15 cellular contexts compared by ENCODE assay signal in genomic region chr17:47654991-47655390, GRCh38. TPM values are rescaled to one million over a fixed set of nuclear protein-coding genes. Genes with fewer than 3 reads are reported as not detected.
A peak's percentile ranks its signal among the peaks of the same experiment; 100 is the strongest.
DNase-seq lines count a peak whose midpoint lies in the region; ATAC-seq, FAIRE-seq and TF ChIP-seq lines count a peak whose summit lies in the region.
"Had no signal": no experiment of that assay in that cellular context is flagged by ENCODE, and none has a peak within 500 bp of the region (broad histone marks: within the 10 kb centered on the region; RNA-seq: fewer than 3 reads in every experiment).

No MANE protein-coding gene starts in this region.

- H3K27ac Mint-ChIP-seq in activated naive CD8-positive, alpha-beta T cell treated with anti-CD3 and anti-CD28 coated beads, Interleukin-2, amount 50 U/mL, for 24 hours = peak overlapping the region; percentile 63

- H3K9ac ChIP-seq in DND-41 (ENCODE audit: low read depth, low read length) = no peak overlapping the region

- no peaks in the 10 kb centered on the region for H3K27me3 ChIP-seq in DND-41 (ENCODE audit: insufficient read depth, low read length, poor library complexity)
- no peaks in the 10 kb centered on the region for H3K27me3 ChIP-seq in effector memory CD4-positive, alpha-beta T cell (replicated peaks; ENCODE audit: control insufficient read depth, insufficient read depth, low read length, poor library complexity, severe bottlenecking)
- H3K27me3 ChIP-seq: BLaER1 had no signal

- H3K4me1 Mint-ChIP-seq in activated naive CD8-positive, alpha-beta T cell treated with anti-CD3 and anti-CD28 coated beads, Interleukin-2, amount 50 U/mL, for 24 hours = peaks cover 82% of the 10 kb centered on the region

- H3K9me3 ChIP-seq in A549 (no peaks in the 10 kb centered on the region), DND-41 (ENCODE audit: insufficient read depth, low read length, severe bottlenecking) (no peaks in the 10 kb centered on the region)
- H3K9me3 ChIP-seq in effector memory CD4-positive, alpha-beta T cell (ENCODE audit: control insufficient read depth, low read length) = no peaks in the 10 kb centered on the region
- H3K9me3 ChIP-seq: BLaER1 had no signal

- no peak for TF ChIP-seq POLR2A in A549 (IDR thresholded peaks at IDR 0.05; ENCODE audit: low read length)

- peak; percentile 89 for FAIRE-seq in A549 (lab: Jason Lieb, UNC)
- FAIRE-seq: GM18507 had no signal

- H3K4me3 Mint-ChIP-seq in activated naive CD8-positive, alpha-beta T cell treated with anti-CD3 and anti-CD28 coated beads, Interleukin-2, amount 50 U/mL, for 24 hours = peak overlapping the region; percentile 98

- no peak overlapping the region for H2AFZ ChIP-seq in DND-41 (ENCODE audit: low read depth, low read length)

- TF ChIP-seq CTCF in A549 (IDR thresholded peaks at IDR 0.05) = no peak
- no peak for TF ChIP-seq CTCF in DND-41 (IDR thresholded peaks at IDR 0.05; ENCODE audit: borderline replicate concordance, extremely low read depth, low read length, poor library complexity, severe bottlenecking)

- peaks cover 93% of the 10 kb centered on the region for H3K36me3 ChIP-seq in DND-41 (ENCODE audit: insufficient read depth, low read length)
- H3K36me3 ChIP-seq in effector memory CD4-positive, alpha-beta T cell (ENCODE audit: control insufficient read depth, insufficient read depth, low read length) = peaks cover 67% of the 10 kb centered on the region

- H3K4me1 ChIP-seq in A549 (peaks cover 40% of the 10 kb centered on the region), DND-41 (ENCODE audit: insufficient read depth, low read length) (peaks cover 69% of the 10 kb centered on the region)
- H3K4me1 ChIP-seq in effector memory CD4-positive, alpha-beta T cell (ENCODE audit: control insufficient read depth, insufficient read depth, low read length, poor library complexity, severe bottlenecking) = peaks cover 17% of the 10 kb centered on the region

- H3K9me3 Mint-ChIP-seq in activated naive CD8-positive, alpha-beta T cell treated with anti-CD3 and anti-CD28 coated beads, Interleukin-2, amount 50 U/mL, for 24 hours = no peaks in the 10 kb centered on the region

- H3K4me3 ChIP-seq in A549 = no peak overlapping the region
- H3K4me3 ChIP-seq in DND-41 (ENCODE audit: low read depth in 1 of 2, low read length in 2 of 2) = no peak overlapping the region; a peak in 1 of 4 replicates
- H3K4me3 ChIP-seq in effector memory CD4-positive, alpha-beta T cell (ENCODE audit: insufficient read depth, low read depth, low read length, poor library complexity, severe bottlenecking) = no peak overlapping the region
- H3K4me3 ChIP-seq: BLaER1 had no signal

- H3K36me3 Mint-ChIP-seq in activated naive CD8-positive, alpha-beta T cell treated with anti-CD3 and anti-CD28 coated beads, Interleukin-2, amount 50 U/mL, for 24 hours (ENCODE audit: low read depth) = peaks cover 81% of the 10 kb centered on the region

- no peak overlapping the region for H3K27ac ChIP-seq in A549
- no peak overlapping the region for H3K27ac ChIP-seq in DND-41 (ENCODE audit: low read length)
- H3K27ac ChIP-seq in effector memory CD4-positive, alpha-beta T cell (ENCODE audit: insufficient read depth, low read length, poor library complexity, severe bottlenecking) = no peak overlapping the region
- H3K27ac ChIP-seq: BLaER1, WERI-Rb-1 had no signal

- H3K79me2 ChIP-seq in DND-41 (ENCODE audit: insufficient read depth, low read length) = peaks cover 95% of the 10 kb centered on the region

- ATAC-seq in A549 (no peak), DND-41 (ENCODE audit: insufficient read depth, low read depth) (no peak), GM21515 (IDR thresholded peaks at IDR 0.05; ENCODE audit: unreplicated experiment) (no peak), HG02571 (IDR thresholded peaks at IDR 0.05; ENCODE audit: unreplicated experiment) (no peak)
- ATAC-seq in activated naive CD8-positive, alpha-beta T cell treated with anti-CD3 and anti-CD28 coated beads, Interleukin-2, amount 50 U/mL, for 24 hours = no peak

- peak overlapping the region; percentile 75; the same call in 2 of the 3 replicates for H3K4me2 ChIP-seq in A549
- H3K4me2 ChIP-seq in DND-41 (ENCODE audit: insufficient read depth, low read length) = peak overlapping the region; percentile 81; the same call in 1 of the 2 replicates
- H3K4me2 ChIP-seq: BLaER1 had no signal

- no peak for TF ChIP-seq EP300 in A549 (IDR thresholded peaks at IDR 0.05)

- peaks cover 81% of the 10 kb centered on the region for H4K20me1 ChIP-seq in DND-41 (ENCODE audit: insufficient read depth, low read length)

- CTCF ChIA-PET in A549 (lab: Yijun Ruan, JAX) = interaction anchor here (0.6 to 8.8 kb wide), 5 partner anchors 9 to 491 kb away, joined by 3 to 138 read pairs (median 5); no protein-coding TSS in a partner anchor

- TF ChIP-seq RAD21 in A549 (conservative IDR thresholded peaks at IDR 0.05 in 1 of 2, IDR thresholded peaks at IDR 0.05 in 1 of 2) = no peak

- H3K27me3 Mint-ChIP-seq in activated naive CD8-positive, alpha-beta T cell treated with anti-CD3 and anti-CD28 coated beads, Interleukin-2, amount 50 U/mL, for 24 hours = no peaks in the 10 kb centered on the region

- WGBS in A549 (ENCODE audit: missing lambda C conversion rate) = 83% methylated on average over 6 of the region's 6 CpGs

- DNase-seq in A549 (ENCODE audit: low read depth in 1 of 2, low spot score in 1 of 2) = no peak
- no peak for DNase-seq in DND-41
- no peak for DNase-seq in activated naive CD8-positive, alpha-beta T cell treated with anti-CD3 and anti-CD28 coated beads, Interleukin-2, amount 50 U/mL, for 24 hours
- peak; percentile 35 for DNase-seq in medulla oblongata (ENCODE audit: extremely low spot score)
- DNase-seq in SIG-M5 (lab: John Stamatoyannopoulos, UW) = no peak
- DNase-seq in effector memory CD4-positive, alpha-beta T cell = no peak
- DNase-seq: activated effector memory CD4-positive, alpha-beta T cell treated with Interleukin-2 at 50 U/mL for 16 hours; NCI-H1930; NCI-H774; Right ventricle myocardium superior; WERI-Rb-1 had no signal

- POLR2A ChIA-PET in A549 (lab: Yijun Ruan, JAX) = interaction anchor here (6.7 kb wide), 1 partner anchor 9 kb away, joined by 48 read pairs; no protein-coding TSS in a partner anchor

TF ChIP-seq in A549, 52 proteins besides CTCF, POLR2A, EP300 and RAD21:
- TF ChIP-seq CBX8 (IDR thresholded peaks at IDR 0.05) = no peak
- TF ChIP-seq CHD4 (IDR thresholded peaks at IDR 0.05; ENCODE audit: borderline replicate concordance) = no peak
- no peak for TF ChIP-seq HOXA7 (CRISPR knock-in tag; IDR thresholded peaks at IDR 0.05)
- peak; percentile 29 for TF ChIP-seq MAFK (IDR thresholded peaks at IDR 0.05; ENCODE audit: partially characterized antibody)
TF ChIP-seq in A549: peak in this region for 1.

RNA-seq across cellular contexts. Expression of gene KPNB1, which starts 5.3 kb away (rescaled TPM):
- polyA plus RNA-seq in A549 (2011; rRNA removed) (358 and 452 TPM in 2 replicates), A549 (2017; fragmentation: RNase III; extraction: RNeasy Plus Mini Kit Qiagen cat#74134 plus additional on column Dnase treatment) (315 to 338 TPM (median 320 TPM) in 3 replicates)
- 106 and 139 TPM in 2 replicates for polyA plus RNA-seq in A549 (2012; cell fraction: cytosol; rRNA removed)
- 126 and 194 TPM in 2 replicates for polyA plus RNA-seq in A549 (2012; cell fraction: nucleus; rRNA removed)
- polyA minus RNA-seq in A549 (2011; rRNA and poly(A)+ RNA removed) = 388 and 417 TPM in 2 replicates

RNA-seq across cellular contexts. Expression of gene TBKBP1, which starts 39.0 kb away (rescaled TPM):
- 3.3 and 3.4 TPM in 2 replicates for polyA plus RNA-seq in A549 (2011; rRNA removed)
- polyA plus RNA-seq in A549 (2012; cell fraction: cytosol; rRNA removed) = 5.8 and 8.3 TPM in 2 replicates
- 12.9 and 18.7 TPM in 2 replicates for polyA plus RNA-seq in A549 (2012; cell fraction: nucleus; rRNA removed)
- 7.1 to 9.5 TPM (median 9.3 TPM) in 3 replicates for polyA plus RNA-seq in A549 (2017; fragmentation: RNase III; extraction: RNeasy Plus Mini Kit Qiagen cat#74134 plus additional on column Dnase treatment)
- polyA minus RNA-seq in A549 (2011; rRNA and poly(A)+ RNA removed) = 3.0 and 3.7 TPM in 2 replicates
